Comparison of ENCODE assay signal across 14 cellular contexts in the genomic region with DNA sequence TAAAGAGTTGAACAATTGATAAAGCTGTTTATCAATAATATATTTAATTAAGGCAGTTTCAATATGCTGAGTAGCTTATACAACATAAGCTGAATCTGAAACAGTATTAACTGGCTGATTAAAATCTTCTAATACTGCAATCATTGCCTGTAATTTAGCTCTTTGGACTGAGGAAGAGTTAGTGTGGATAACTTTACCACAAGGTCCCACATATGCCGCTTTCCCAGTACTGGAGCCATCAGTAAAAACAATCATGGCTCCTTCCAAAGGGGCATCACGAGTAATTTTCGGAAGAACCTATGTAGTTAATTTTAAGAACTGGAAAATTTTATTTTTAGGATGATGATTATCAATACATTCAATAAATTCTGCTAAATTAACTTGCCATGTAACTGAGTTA. TPM values are rescaled to one million over a fixed set of nuclear protein-coding genes. Genes with fewer than 3 reads are reported as not detected.
DNase-seq lines count a peak whose midpoint lies in the region; ATAC-seq and TF ChIP-seq lines count a peak whose summit lies in the region.
"Had no signal": no experiment of that assay in that cellular context is flagged by ENCODE, and none has a peak within 500 bp of the region (broad histone marks: within the 10 kb centered on the region; RNA-seq: fewer than 3 reads in every experiment).

No MANE protein-coding gene starts in this region.

- intact Hi-C loops in left ventricle myocardium inferior (cut with micrococcal nuclease): no loop called here
- intact Hi-C loops in cardiac septum (cut with DNase I): no loop called here
- intact Hi-C loops in body of pancreas (cut with DNase I): no loop called here
- intact Hi-C loops in prostate gland (cut with DNase I): no loop called here

- TF ChIP-seq CTCF in left ventricle myocardium inferior (IDR thresholded peaks at IDR 0.05; ENCODE audit: borderline replicate concordance) (no peak), LNCaP clone FGC (IDR thresholded peaks at IDR 0.05; ENCODE audit: control insufficient read depth, extremely low read depth, insufficient read depth) (no peak), body of pancreas (IDR thresholded peaks at IDR 0.05) (no peak), prostate gland (IDR thresholded peaks at IDR 0.05) (no peak)

- peak overlapping the region; percentile 68 for H3K27ac ChIP-seq in left ventricle myocardium inferior (replicated peaks)
- peak overlapping the region; percentile 21 to 66 (median 48) for H3K27ac ChIP-seq in body of pancreas
- H3K27ac ChIP-seq in prostate gland: peak overlapping the region; percentile 53 to 54
- H3K27ac ChIP-seq: A549, BLaER1 had no signal

- no peak overlapping the region for H3K4me3 ChIP-seq in left ventricle myocardium inferior
- H3K4me3 ChIP-seq in LNCaP clone FGC (ENCODE audit: low read depth, low read length): peak overlapping the region; percentile 33
- H3K4me3 ChIP-seq in body of pancreas: no peak overlapping the region
- H3K4me3 ChIP-seq in prostate gland: no peak overlapping the region
- H3K4me3 ChIP-seq: A549, BLaER1 had no signal

- WGBS in body of pancreas, 2 donors: 46 to 51% methylated on average over 3 of the region's 3 CpGs
- WGBS in prostate gland: 96% methylated on average over 3 of the region's 3 CpGs

- H3K36me3 ChIP-seq in left ventricle myocardium inferior (peaks cover 16% of the 10 kb centered on the region), body of pancreas (replicated peaks in 1 of 2; ENCODE audit: insufficient read depth in 1 of 2, low read depth in 2 of 2) (peaks cover 0 to 8% of the 10 kb centered on the region in 2 donors), prostate gland (no peaks in the 10 kb centered on the region)

- DNase-seq in left ventricle myocardium inferior (no peak), cardiac septum (ENCODE audit: low spot score) (no peak), LNCaP clone FGC (ENCODE audit: low read depth) (no peak), body of pancreas (no peak), prostate gland (ENCODE audit: low spot score) (no peak), T-helper 9 cell (no peak), NCI-H2171 treated with DMSO at 0.1 percent for 48 hours (lab: John Stamatoyannopoulos, UW) (no peak)
- DNase-seq in stimulated activated CD4-positive, alpha-beta T cell treated with anti-CD3 and anti-CD28 coated beads, Interleukin-4, amount 100 ng/mL, for 1 hour: no peak
- DNase-seq: DMS53, GF-D8, GOT3, H9 had no signal

- peaks cover 7% of the 10 kb centered on the region for H3K9me3 ChIP-seq in left ventricle myocardium inferior (replicated peaks)
- no peaks in the 10 kb centered on the region for H3K9me3 ChIP-seq in body of pancreas
- no peaks in the 10 kb centered on the region for H3K9me3 ChIP-seq in prostate gland
- H3K9me3 ChIP-seq: A549 had no signal

- H3K4me1 ChIP-seq in left ventricle myocardium inferior (peaks cover 65% of the 10 kb centered on the region), body of pancreas (peaks cover 27% of the 10 kb centered on the region), prostate gland (replicated peaks) (peaks cover 5% of the 10 kb centered on the region)

- H3K27me3 ChIP-seq in left ventricle myocardium inferior (ENCODE audit: low read depth) (no peaks in the 10 kb centered on the region), body of pancreas (no peaks in the 10 kb centered on the region), prostate gland (replicated peaks; ENCODE audit: insufficient read depth) (no peaks in the 10 kb centered on the region)
- H3K27me3 ChIP-seq: BLaER1 had no signal

- TF ChIP-seq POLR2A in body of pancreas (IDR thresholded peaks at IDR 0.05): no peak
- no peak for TF ChIP-seq POLR2A in prostate gland (IDR thresholded peaks at IDR 0.05)

- ATAC-seq in body of pancreas: no peak
- ATAC-seq: A549 had no signal

RNA-seq across cellular contexts. Expression of a gene that starts 6.7 kb away (rescaled TPM):
- total RNA-seq in left ventricle myocardium inferior (107 TPM), cardiac septum (91.2 TPM), body of pancreas (100 to 1,000 TPM in 1 of 2 donors, 10 to 100 TPM in 1; 71.9 to 110 TPM), prostate gland (100 to 1,000 TPM; 139 to 151 TPM)

RNA-seq across cellular contexts. Expression of a gene that starts 7.0 kb away (rescaled TPM):
- total RNA-seq in left ventricle myocardium inferior: 60.2 TPM
- 66.3 TPM for total RNA-seq in cardiac septum
- total RNA-seq in body of pancreas: 10 to 100 TPM; 40.5 to 90.6 TPM
- 100 to 1,000 TPM in 1 of 2 donors, 10 to 100 TPM in 1; 63.4 to 121 TPM for total RNA-seq in prostate gland
